In the genomic region with DNA sequence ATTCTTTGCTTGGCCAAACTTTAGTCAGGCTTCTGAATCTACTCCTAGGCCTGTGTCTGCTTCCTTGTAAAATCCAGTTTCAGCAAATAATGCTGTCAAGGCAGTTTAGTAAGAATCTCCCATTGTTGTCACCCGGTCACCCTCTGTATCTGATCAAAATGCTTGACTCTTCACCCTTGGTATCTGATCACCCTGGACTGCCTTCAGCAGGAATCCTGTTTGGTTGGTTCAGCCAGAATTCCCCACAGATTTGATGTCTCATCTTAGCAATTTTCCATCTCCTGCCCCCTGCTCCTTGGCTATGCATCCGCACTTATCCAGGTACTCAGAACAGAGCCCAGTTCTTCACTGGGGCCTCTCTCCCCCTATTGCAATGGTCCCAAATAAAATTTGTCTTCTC, we compare ENCODE assay signal across 20 cellular contexts.
"Had no signal": no experiment of that assay in that cellular context is flagged by ENCODE, and none has a peak within 500 bp of the region (broad histone marks: within the 10 kb centered on the region; RNA-seq: fewer than 3 reads in every experiment).

No MANE protein-coding gene starts in this region.

- H3K9me3 Mint-ChIP-seq: activated CD8-positive, alpha-beta T cell treated with anti-CD3 and anti-CD28 coated beads for 36 hours; activated naive CD4-positive, alpha-beta T cell treated with anti-CD3 and anti-CD28 coated beads, Interleukin-2, amount 50 U/mL, for 24 hours; T-cell had no signal

- H3K27ac ChIP-seq: WERI-Rb-1 had no signal

- H3K4me3 Mint-ChIP-seq: activated CD4-positive, alpha-beta T cell treated with anti-CD3 and anti-CD28 coated beads for 36 hours; activated CD8-positive, alpha-beta T cell treated with anti-CD3 and anti-CD28 coated beads for 36 hours; activated naive CD4-positive, alpha-beta T cell treated with anti-CD3 and anti-CD28 coated beads, Interleukin-2, amount 50 U/mL, for 24 hours; T-cell had no signal

- H3K4me1 Mint-ChIP-seq: activated naive CD4-positive, alpha-beta T cell treated with anti-CD3 and anti-CD28 coated beads, Interleukin-2, amount 50 U/mL, for 24 hours had no signal

- H3K36me3 Mint-ChIP-seq: activated naive CD4-positive, alpha-beta T cell treated with anti-CD3 and anti-CD28 coated beads, Interleukin-2, amount 50 U/mL, for 24 hours; T-cell had no signal

- H3K27me3 Mint-ChIP-seq: activated CD8-positive, alpha-beta T cell treated with anti-CD3 and anti-CD28 coated beads for 36 hours; activated naive CD4-positive, alpha-beta T cell treated with anti-CD3 and anti-CD28 coated beads, Interleukin-2, amount 50 U/mL, for 24 hours had no signal

- H3K27ac Mint-ChIP-seq: activated CD4-positive, alpha-beta T cell treated with anti-CD3 and anti-CD28 coated beads for 36 hours; activated CD8-positive, alpha-beta T cell treated with anti-CD3 and anti-CD28 coated beads for 36 hours; activated naive CD4-positive, alpha-beta T cell treated with anti-CD3 and anti-CD28 coated beads, Interleukin-2, amount 50 U/mL, for 24 hours; T-cell had no signal

- DNase-seq: activated CD4-positive, alpha-beta T cell treated with anti-CD3 and anti-CD28 coated beads for 36 hours; activated CD4-positive, alpha-beta T cell treated with anti-CD3 and anti-CD28 coated beads, Interleukin-2, amount 50 U/mL, for 1 hour; activated CD8-positive, alpha-beta memory T cell treated with anti-CD3 and anti-CD28 coated beads, Interleukin-2, amount 50 U/mL, for 4 hours; activated CD8-positive, alpha-beta T cell treated with anti-CD3 and anti-CD28 coated beads for 36 hours; activated T-cell treated with anti-CD3 and anti-CD28 coated beads, Interleukin-2, amount 50 U/mL, for 1 hour; aorta; central memory CD4-positive, alpha-beta T cell; Karpas-422; MM.1S; NCI-H1105; NCI-H1436; NCI-H1694 treated with DMSO at 0.1 percent for 48 hours; NCI-H2029 treated with DMSO at 0.1 percent for 48 hours; NCI-H510A treated with DMSO at 0.1 percent for 48 hours; SIG-M5; T-cell; T-helper 2 cell; T1000; WERI-Rb-1 had no signal

- ATAC-seq: activated CD4-positive, alpha-beta T cell treated with anti-CD3 and anti-CD28 coated beads for 36 hours; activated CD8-positive, alpha-beta T cell treated with anti-CD3 and anti-CD28 coated beads for 36 hours; T-cell had no signal

- H3K36me3 ChIP-seq: WERI-Rb-1 had no signal
